Comparison of ENCODE assay signal across 1 cellular context in genomic region chr6:147509900-147510299, GRCh38.
TF ChIP-seq lines count a peak whose summit lies in the region.

No MANE protein-coding gene starts in this region.

TF ChIP-seq in HepG2, 621 proteins besides CTCF, POLR2A, EP300 and RAD21 (continued from another document):
- no peak; the same call in 1 of the 2 replicates for TF ChIP-seq HNF1A (IDR thresholded peaks at IDR 0.05; ENCODE audit: low read depth)
- 0 out of 2 replicates have a peak, but pooled peaks have one; percentile 15 for TF ChIP-seq HNF1A (CRISPR knock-in tag; IDR thresholded peaks at IDR 0.05; ENCODE audit: borderline replicate concordance)
- TF ChIP-seq EEA1 (CRISPR knock-in tag; IDR thresholded peaks at IDR 0.05; ENCODE audit: borderline replicate concordance), result no peak
- TF ChIP-seq SP140L (CRISPR knock-in tag; IDR thresholded peaks at IDR 0.05; ENCODE audit: borderline replicate concordance), result no peak
- peak; percentile 26; the same call in 1 of the 2 replicates for TF ChIP-seq TFE3 (CRISPR knock-in tag; IDR thresholded peaks at IDR 0.05)
- TF ChIP-seq ZNF839 (CRISPR knock-in tag; IDR thresholded peaks at IDR 0.05; ENCODE audit: borderline replicate concordance), result no peak
- no peak for TF ChIP-seq GRHL1 (CRISPR knock-in tag; conservative IDR thresholded peaks at IDR 0.05)
TF ChIP-seq in HepG2: peak in this region for 2.
